1 cellular context compared by ENCODE assay signal in genomic region chrX:140709421-140709846, GRCh38.
TF ChIP-seq lines count a peak whose summit lies in the region.

Gene LINC00632 (plus strand): TSS chrX:140709759.

TF ChIP-seq in WTC11, 78 proteins besides CTCF, POLR2A, EP300 and RAD21 (continued from another document):
- no peak for TF ChIP-seq MAX (CRISPR knock-in tag; IDR thresholded peaks at IDR 0.05)
- TF ChIP-seq RORB (CRISPR knock-in tag; IDR thresholded peaks at IDR 0.05) = no peak
